In the genomic region with DNA sequence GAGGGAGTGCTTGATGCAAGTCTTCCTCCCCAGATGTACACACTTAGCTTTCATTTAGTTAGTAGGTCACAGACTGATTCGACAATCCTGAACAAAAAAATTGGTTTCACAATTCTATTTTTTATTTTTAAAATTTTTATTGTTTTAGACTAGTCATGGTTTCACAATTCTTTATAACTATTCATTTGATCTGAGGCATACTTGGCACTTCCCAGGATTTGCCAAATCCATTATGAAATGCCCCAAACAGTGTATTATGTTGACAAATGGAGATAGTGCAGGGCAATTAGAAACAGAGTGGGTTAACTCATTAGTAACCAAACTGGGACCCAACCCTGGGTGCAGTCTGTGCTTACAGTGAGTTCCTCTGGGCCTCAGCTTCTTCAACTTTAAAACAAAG, we compare ENCODE assay signal across 25 cellular contexts. TPM values are rescaled to one million over a fixed set of nuclear protein-coding genes. Genes with fewer than 3 reads are reported as not detected.
A peak's percentile ranks its signal among the peaks of the same experiment; 100 is the strongest.
DNase-seq lines count a peak whose midpoint lies in the region; ATAC-seq, FAIRE-seq and TF ChIP-seq lines count a peak whose summit lies in the region.
"Had no signal": no experiment of that assay in that cellular context is flagged by ENCODE, and none has a peak within 500 bp of the region (broad histone marks: within the 10 kb centered on the region; RNA-seq: fewer than 3 reads in every experiment).

No MANE protein-coding gene starts in this region.

- DNase-seq in SIG-M5 treated with dmso at 0.1 percent for 504 hours (lab: John Stamatoyannopoulos, UW; ENCODE audit: unreplicated experiment), result peak; percentile 23
- DNase-seq in SIG-M5 (lab: John Stamatoyannopoulos, UW), result no peak
- DNase-seq in IMR-90, result peak; percentile 4
- no peak for DNase-seq in astrocyte (ENCODE audit: low read depth)
- DNase-seq in left lobe of liver (ENCODE audit: low spot score), result no peak
- no peak for DNase-seq in CD4-positive, alpha-beta memory T cell
- no peak for DNase-seq in NCI-H2227 (lab: John Stamatoyannopoulos, UW; ENCODE audit: unreplicated experiment)
- DNase-seq: activated effector memory CD4-positive, alpha-beta T cell treated with anti-CD3 and anti-CD28 coated beads, Interleukin-2, amount 50 U/mL, for 16 hours; CD8-positive, alpha-beta T cell; endodermal cell; foreskin keratinocyte; NCI-H1048; NCI-H2107; NCI-H69; PC-9; tibial artery had no signal

- intact Hi-C loops in IMR-90 (cut with micrococcal nuclease), result no loop called here
- intact Hi-C loops in CD4-positive, alpha-beta memory T cell (cut with micrococcal nuclease), result no loop called here

- no peak overlapping the region for H4K8ac ChIP-seq in IMR-90 (ENCODE audit: low read depth in 2 of 2, low read length in 2 of 2)

- H3K56ac ChIP-seq in IMR-90 (ENCODE audit: extremely low read depth, insufficient read depth, low read length), result no peak overlapping the region

- TF ChIP-seq RAD21 in IMR-90 (IDR thresholded peaks at IDR 0.05; ENCODE audit: low read length), result no peak

- H3K27me3 ChIP-seq in IMR-90 (ENCODE audit: control insufficient read depth, insufficient read depth, low read length) (no peaks in the 10 kb centered on the region; the same call in 1 of the 2 replicates), astrocyte (ENCODE audit: insufficient read depth, low read length) (no peaks in the 10 kb centered on the region)
- H3K27me3 ChIP-seq in CD4-positive, alpha-beta memory T cell (ENCODE audit: insufficient read depth, low read length), result no peaks in the 10 kb centered on the region
- H3K27me3 ChIP-seq: foreskin keratinocyte, tibial artery had no signal

- peak; percentile 45 for FAIRE-seq in astrocyte (lab: Jason Lieb, UNC)

- no peak overlapping the region for H4K91ac ChIP-seq in IMR-90 (ENCODE audit: insufficient read depth, low read depth, low read length)

- no peak overlapping the region for H3K23ac ChIP-seq in IMR-90 (ENCODE audit: low read depth, low read length)

- H4K20me1 ChIP-seq in IMR-90 (ENCODE audit: insufficient read depth, low read length) (no peaks in the 10 kb centered on the region), astrocyte (ENCODE audit: insufficient read depth, low read length) (no peaks in the 10 kb centered on the region)

- TF ChIP-seq CTCF in IMR-90 (conservative IDR thresholded peaks at IDR 0.05; ENCODE audit: low read depth, low read length), result no peak
- no peak for TF ChIP-seq CTCF in astrocyte (IDR thresholded peaks at IDR 0.05; ENCODE audit: insufficient read depth, low read depth, low read length)

- no peak overlapping the region for H3K4ac ChIP-seq in IMR-90 (ENCODE audit: low read depth, low read length)

- POLR2A ChIA-PET in IMR-90 (lab: Charles Lee; ENCODE audit: unreplicated experiment), result no interaction called here
- POLR2A ChIA-PET in CD4-positive, alpha-beta memory T cell (lab: Charles Lee; ENCODE audit: partially characterized antibody), result no interaction called here

- no peak for ATAC-seq in IMR-90 (ENCODE audit: low read depth)
- peak; percentile 63 for ATAC-seq in left lobe of liver
- no peak for ATAC-seq in HG03354 (IDR thresholded peaks at IDR 0.05; ENCODE audit: poor library complexity, severe bottlenecking, unreplicated experiment)
- ATAC-seq: activated CD4-positive, CD25-positive, alpha-beta regulatory T cell treated with anti-CD3 and anti-CD28 coated beads, Interleukin-2, amount 50 U/mL, for 24 hours; CD8-positive, alpha-beta T cell; foreskin keratinocyte; GM23338 had no signal

- H3K18ac ChIP-seq in IMR-90 (ENCODE audit: low read depth, low read length), result no peak overlapping the region

- H3K79me2 ChIP-seq in astrocyte (ENCODE audit: insufficient read depth, low read length), result no peaks in the 10 kb centered on the region

- dilution Hi-C loops in IMR-90 (cut with HindIII; ENCODE audit: low sequenced_read_pairs, unreplicated experiment), result no loop called here

- H3K4me3 Mint-ChIP-seq in astrocyte (ENCODE audit: unreplicated experiment), result no peak overlapping the region
- peak overlapping the region in 1 of 8 donors; percentile 25 for H3K4me3 Mint-ChIP-seq in CD4-positive, alpha-beta memory T cell
- H3K4me3 Mint-ChIP-seq: CD8-positive, alpha-beta T cell; endodermal cell; GM23338; mesothelial cell of epicardium; neural crest cell had no signal

- H3K4me2 ChIP-seq in IMR-90 (ENCODE audit: low read depth, low read length), result no peak overlapping the region
- H3K4me2 ChIP-seq in astrocyte (ENCODE audit: low read length), result no peak overlapping the region
- H3K4me2 ChIP-seq: GM23338, PC-9 had no signal

- H2AFZ ChIP-seq in IMR-90 (replicated peaks; ENCODE audit: low read length, poor library complexity) (no peak overlapping the region), astrocyte (ENCODE audit: low read depth, low read length) (no peak overlapping the region)
- H2AFZ ChIP-seq: GM23338, PC-9 had no signal

- CTCF ChIA-PET in IMR-90 (lab: Yijun Ruan, JAX), result no interaction called here
- CTCF ChIA-PET in CD4-positive, alpha-beta memory T cell (lab: Charles Lee; ENCODE audit: partially characterized antibody), result no interaction called here

- H3K27ac ChIP-seq in IMR-90 (ENCODE audit: insufficient read depth, low read length) (no peak overlapping the region), astrocyte (ENCODE audit: low read depth, low read length) (no peak overlapping the region)
- no peak overlapping the region for H3K27ac ChIP-seq in CD4-positive, alpha-beta memory T cell (ENCODE audit: low read depth, low read length)
- H3K27ac ChIP-seq: foreskin keratinocyte, PC-9, tibial artery had no signal

- H3K9me3 ChIP-seq in IMR-90 (ENCODE audit: control insufficient read depth, insufficient read depth, low read length) (peaks cover 3% of the 10 kb centered on the region; the same call in 1 of the 2 replicates), astrocyte (ENCODE audit: insufficient read depth, low read depth, low read length) (no peaks in the 10 kb centered on the region)
- peaks cover 0 to 5% of the 10 kb centered on the region in 2 donors for H3K9me3 ChIP-seq in CD4-positive, alpha-beta memory T cell (ENCODE audit: control insufficient read depth in 1 of 2, low read length in 2 of 2)

- BruUV-seq in IMR-90 (replicated peaks; lab: Mats Ljungman, UMichigan), result no TSS peak

- H3K9ac ChIP-seq in IMR-90 (ENCODE audit: low read depth, low read length) (no peak overlapping the region), astrocyte (ENCODE audit: low read length) (no peak overlapping the region)

- H2BK120ac ChIP-seq in IMR-90 (ENCODE audit: low read depth, low read length), result no peak overlapping the region

- no peak overlapping the region for H3K14ac ChIP-seq in IMR-90 (replicated peaks; ENCODE audit: low read depth, low read length)

- H3K4me1 ChIP-seq in IMR-90 (ENCODE audit: control insufficient read depth, insufficient read depth, low read length) (peaks cover 1% of the 10 kb centered on the region; the same call in 1 of the 2 replicates), astrocyte (ENCODE audit: insufficient read depth, low read length) (no peaks in the 10 kb centered on the region)
- peaks cover 30% of the 10 kb centered on the region for H3K4me1 ChIP-seq in CD4-positive, alpha-beta memory T cell (ENCODE audit: insufficient read depth, low read length)
- H3K4me1 ChIP-seq: foreskin keratinocyte had no signal

- no peak overlapping the region for H2BK15ac ChIP-seq in IMR-90 (ENCODE audit: low read depth, low read length)

- no peak overlapping the region for H2AK5ac ChIP-seq in IMR-90 (ENCODE audit: low read depth, low read length)

- H4K5ac ChIP-seq in IMR-90 (ENCODE audit: low read depth, low read length), result no peak overlapping the region

- no peak overlapping the region for H2BK5ac ChIP-seq in IMR-90 (ENCODE audit: low read depth, low read length, poor library complexity, severe bottlenecking)

- no CpG with 5 or more reads among the region's 1 CpG for WGBS in IMR-90 (ENCODE audit: extremely low coverage in 2 of 2, insufficient read length in 1 of 2), 2 experiments

- peaks cover 5% of the 10 kb centered on the region for H3K9me3 Mint-ChIP-seq in astrocyte (ENCODE audit: unreplicated experiment)
- H3K9me3 Mint-ChIP-seq in CD4-positive, alpha-beta memory T cell, result peaks cover 0 to 15% (median 6%) of the 10 kb centered on the region in 8 donors

- H3K9me1 ChIP-seq in IMR-90 (ENCODE audit: insufficient read depth, low read length), result no peaks in the 10 kb centered on the region

- H3K27ac Mint-ChIP-seq in astrocyte (ENCODE audit: unreplicated experiment), result no peak overlapping the region
- H3K27ac Mint-ChIP-seq in CD4-positive, alpha-beta memory T cell, result peak overlapping the region in 3 of 7 donors; percentile 18 to 38 (median 22)
- H3K27ac Mint-ChIP-seq: endodermal cell, GM23338, mesothelial cell of epicardium had no signal

- H3K4me3 ChIP-seq in IMR-90 (ENCODE audit: insufficient read depth, low read depth, low read length), result no peak overlapping the region
- no peak overlapping the region for H3K4me3 ChIP-seq in astrocyte (ENCODE audit: insufficient read depth, low read depth, low read length)
- no peak overlapping the region for H3K4me3 ChIP-seq in CD4-positive, alpha-beta memory T cell (ENCODE audit: low read length in 2 of 2)
- H3K4me3 ChIP-seq: GM23338, PC-9, tibial artery had no signal

- H2BK20ac ChIP-seq in IMR-90 (ENCODE audit: low read depth, low read length), result no peak overlapping the region

- peaks cover 3% of the 10 kb centered on the region for H3K36me3 Mint-ChIP-seq in astrocyte (ENCODE audit: low read depth, unreplicated experiment)
- H3K36me3 Mint-ChIP-seq in CD4-positive, alpha-beta memory T cell, result peaks cover 17 to 19% of the 10 kb centered on the region in 2 donors

- no peak overlapping the region for H2AK9ac ChIP-seq in IMR-90 (replicated peaks; ENCODE audit: low read depth, low read length, poor library complexity)

- no peaks in the 10 kb centered on the region for H3K27me3 Mint-ChIP-seq in astrocyte (ENCODE audit: low read depth, unreplicated experiment)
- no peaks in the 10 kb centered on the region for H3K27me3 Mint-ChIP-seq in CD4-positive, alpha-beta memory T cell

- in situ Hi-C loops in IMR-90 (cut with MboI; ENCODE audit: low sequenced_read_pairs), result no loop called here

- H3K36me3 ChIP-seq in IMR-90 (ENCODE audit: control insufficient read depth, insufficient read depth, low read length) (no peaks in the 10 kb centered on the region), astrocyte (ENCODE audit: insufficient read depth, low read length) (no peaks in the 10 kb centered on the region)
- no peaks in the 10 kb centered on the region for H3K36me3 ChIP-seq in CD4-positive, alpha-beta memory T cell (ENCODE audit: insufficient read depth, low read length)
- H3K36me3 ChIP-seq: tibial artery had no signal

- no peaks in the 10 kb centered on the region for H3K79me1 ChIP-seq in IMR-90 (ENCODE audit: low read depth in 1 of 2, low read length in 2 of 2)

- peaks cover 16% of the 10 kb centered on the region for H3K4me1 Mint-ChIP-seq in astrocyte (ENCODE audit: low read depth, unreplicated experiment)
- peaks cover 6 to 38% (median 21%) of the 10 kb centered on the region in 4 donors for H3K4me1 Mint-ChIP-seq in CD4-positive, alpha-beta memory T cell
- H3K4me1 Mint-ChIP-seq: GM23338 had no signal

- TF ChIP-seq POLR2A in IMR-90 (IDR thresholded peaks at IDR 0.05; ENCODE audit: low read depth, low read length), result no peak

RNA-seq across cellular contexts. Expression of a gene that starts 0.7 kb away (rescaled TPM):
- total RNA-seq in IMR-90 (2012; rRNA removed) (not detected in 2 replicates), astrocyte (not detected in 2 replicates), left lobe of liver (0.28 TPM)
- polyA plus RNA-seq in IMR-90 (2012; rRNA removed), result not detected in 2 replicates
- polyA plus RNA-seq in IMR-90 (2012; cell fraction: cytosol; rRNA removed), result not detected in 2 replicates
- not detected in 2 replicates for polyA plus RNA-seq in IMR-90 (2012; cell fraction: nucleus; rRNA removed; ENCODE audit: low replicate concordance)
- total RNA-seq in CD4-positive, alpha-beta memory T cell, result not detected
- polyA plus RNA-seq in CD4-positive, alpha-beta memory T cell, result under 1 TPM; 0.13 to 0.37 TPM
- total RNA-seq: A172; CD8-positive, alpha-beta T cell; cerebellum; endodermal cell; foreskin keratinocyte; GM23338; mesothelial cell of epicardium; neural crest cell; PC-9; pulmonary artery endothelial cell; SK-MEL-5 had no signal
- polyA plus RNA-seq: foreskin keratinocyte had no signal

RNA-seq across cellular contexts. Expression of a gene that starts 34.5 kb away (rescaled TPM):
- not detected in 2 replicates for total RNA-seq in IMR-90 (2012; rRNA removed)
- not detected in 2 replicates for polyA plus RNA-seq in IMR-90 (2012; rRNA removed)
- not detected in 2 replicates for polyA plus RNA-seq in IMR-90 (2012; cell fraction: cytosol; rRNA removed)
- 0.05 TPM in 1 of 2 replicates, not detected in the other for polyA plus RNA-seq in IMR-90 (2012; cell fraction: nucleus; rRNA removed; ENCODE audit: low replicate concordance)
- not detected in 2 replicates for total RNA-seq in astrocyte
- total RNA-seq in left lobe of liver, result 1.2 TPM
- total RNA-seq in CD4-positive, alpha-beta memory T cell, result under 1 TPM in 1 of 2 experiments, not detected in 1; 0.28 TPM
- under 1 TPM; 0.35 to 0.53 TPM for polyA plus RNA-seq in CD4-positive, alpha-beta memory T cell
- total RNA-seq: A172, endodermal cell, foreskin keratinocyte, GM23338, mesothelial cell of epicardium, neural crest cell, PC-9, pulmonary artery endothelial cell, SK-MEL-5 had no signal
- polyA plus RNA-seq: foreskin keratinocyte had no signal

Comparison
In these comparisons a context has a peak if more than half of its experiments do, and no peak if none do; other contexts are left out.
1. DNase-seq: peak in SIG-M5 treated with dmso at 0.1 percent for 504 hours (single experiment) and IMR-90 (single experiment); none in SIG-M5 (single experiment), astrocyte (single experiment), left lobe of liver (single experiment), CD4-positive, alpha-beta memory T cell (0 of 5) and NCI-H2227 (single experiment).